13 cellular contexts compared by ENCODE assay signal in the genomic region with DNA sequence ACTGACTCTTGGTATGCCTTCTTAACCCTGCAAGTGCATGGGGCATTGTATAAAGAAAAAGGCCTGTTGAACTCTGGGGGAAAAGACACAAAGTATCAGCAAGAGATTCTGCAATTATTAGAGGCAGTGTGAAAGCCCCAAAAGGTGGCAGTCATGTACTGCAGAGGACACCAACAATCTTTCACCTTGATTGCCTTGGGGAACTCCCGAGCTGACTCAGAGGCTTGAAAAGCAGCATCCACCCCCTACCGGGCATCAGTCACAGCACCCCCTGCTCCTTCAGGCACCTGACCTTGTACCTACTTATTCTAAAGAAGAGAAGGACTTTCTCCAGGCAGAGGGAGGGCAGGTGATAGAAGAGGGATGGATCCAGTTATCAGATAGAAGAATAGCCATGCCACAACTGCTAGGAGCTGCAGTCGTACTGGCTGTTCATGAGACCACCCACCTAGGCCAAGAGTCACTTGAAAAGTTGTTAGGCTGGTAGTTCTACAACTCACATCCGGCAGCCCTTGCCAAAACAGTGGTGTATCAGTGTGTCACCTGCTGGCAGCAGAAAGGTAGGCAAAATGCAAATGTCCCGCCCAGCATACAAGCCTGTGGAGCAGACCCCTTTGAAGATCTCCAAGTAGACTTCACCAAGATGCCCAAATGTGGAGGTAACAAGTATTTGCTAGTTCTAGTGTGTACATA.
A peak's percentile ranks its signal among the peaks of the same experiment; 100 is the strongest.
DNase-seq lines count a peak whose midpoint lies in the region; ATAC-seq, FAIRE-seq and TF ChIP-seq lines count a peak whose summit lies in the region.
"Had no signal": no experiment of that assay in that cellular context is flagged by ENCODE, and none has a peak within 500 bp of the region (broad histone marks: within the 10 kb centered on the region; RNA-seq: fewer than 3 reads in every experiment).

No MANE protein-coding gene starts in this region.

- CTCF ChIA-PET in activated CD4-positive, alpha-beta T cell treated with anti-CD3 and anti-CD28 coated beads for 36 hours (lab: Charles Lee): no interaction called here

- no peaks in the 10 kb centered on the region for H3K27me3 ChIP-seq in OCI-LY3 (ENCODE audit: low read depth, low read length)
- H3K27me3 ChIP-seq in adrenal gland: no peaks in the 10 kb centered on the region
- no peaks in the 10 kb centered on the region for H3K27me3 ChIP-seq in pancreas
- H3K27me3 ChIP-seq: esophagus squamous epithelium, left lung had no signal

- H3K79me2 ChIP-seq in OCI-LY3 (ENCODE audit: low read length): no peaks in the 10 kb centered on the region

- FAIRE-seq in pancreas (lab: Jason Lieb, UNC): no peak

- H3K4me3 Mint-ChIP-seq in activated CD4-positive, alpha-beta T cell treated with anti-CD3 and anti-CD28 coated beads for 36 hours: no peak overlapping the region
- no peak overlapping the region for H3K4me3 Mint-ChIP-seq in activated CD4-positive, alpha-beta T cell treated with anti-CD3 and anti-CD28 coated beads, Interleukin-2, amount 10 ng/mL, durations not matched to agents 24 days and 14 days
- no peak overlapping the region for H3K4me3 Mint-ChIP-seq in osteocyte (ENCODE audit: unreplicated experiment)
- no peak overlapping the region for H3K4me3 Mint-ChIP-seq in stimulated activated naive B cell treated with anti-CD40 and anti-IgM and Interleukin-4, amounts not matched to agents 10 μg/mL and 1 μg/mL and 100 μg/mL, for 72 hours

- H4K20me1 ChIP-seq in OCI-LY3 (ENCODE audit: insufficient read depth, low read length): no peaks in the 10 kb centered on the region

- intact Hi-C loops in activated CD4-positive, alpha-beta T cell treated with anti-CD3 and anti-CD28 coated beads for 36 hours (cut with DNase I, micrococcal nuclease): loop anchor here in 1 of 2 experiments (2.0 kb wide), 1 partner anchor 218 kb away; no protein-coding TSS in a partner anchor
- intact Hi-C loops in activated CD4-positive, alpha-beta T cell treated with anti-CD3 and anti-CD28 coated beads, Interleukin-2, amount 10 ng/mL, durations not matched to agents 24 days and 14 days (cut with micrococcal nuclease): no loop called here
- intact Hi-C loops in adrenal gland (cut with DNase I): no loop called here
- intact Hi-C loops in pancreas (cut with DNase I): no loop called here

- WGBS in adrenal gland, 4 donors: 56 to 65% (median 59%) methylated on average over 5 of the region's 5 CpGs
- 32 to 46% methylated on average over 5 of the region's 5 CpGs for WGBS in pancreas, 2 donors

- no peaks in the 10 kb centered on the region for H3K27me3 Mint-ChIP-seq in activated CD4-positive, alpha-beta T cell treated with anti-CD3 and anti-CD28 coated beads for 36 hours
- H3K27me3 Mint-ChIP-seq in activated CD4-positive, alpha-beta T cell treated with anti-CD3 and anti-CD28 coated beads, Interleukin-2, amount 10 ng/mL, durations not matched to agents 24 days and 14 days: no peaks in the 10 kb centered on the region
- no peaks in the 10 kb centered on the region for H3K27me3 Mint-ChIP-seq in osteocyte (ENCODE audit: unreplicated experiment)
- no peaks in the 10 kb centered on the region for H3K27me3 Mint-ChIP-seq in stimulated activated naive B cell treated with anti-CD40 and anti-IgM and Interleukin-4, amounts not matched to agents 10 μg/mL and 1 μg/mL and 100 μg/mL, for 72 hours

- H3K27ac ChIP-seq in OCI-LY3 (ENCODE audit: low read length) (peak overlapping the region; percentile 17; the same call in 1 of the 2 replicates), adrenal gland (no peak overlapping the region), pancreas (no peak overlapping the region)
- H3K27ac ChIP-seq: esophagus squamous epithelium, left lung, prostate gland had no signal

- H3K27ac Mint-ChIP-seq in activated CD4-positive, alpha-beta T cell treated with anti-CD3 and anti-CD28 coated beads for 36 hours: no peak overlapping the region
- H3K27ac Mint-ChIP-seq in activated CD4-positive, alpha-beta T cell treated with anti-CD3 and anti-CD28 coated beads, Interleukin-2, amount 10 ng/mL, durations not matched to agents 24 days and 14 days: no peak overlapping the region
- no peak overlapping the region for H3K27ac Mint-ChIP-seq in osteocyte (ENCODE audit: unreplicated experiment)
- H3K27ac Mint-ChIP-seq in stimulated activated naive B cell treated with anti-CD40 and anti-IgM and Interleukin-4, amounts not matched to agents 10 μg/mL and 1 μg/mL and 100 μg/mL, for 72 hours: no peak overlapping the region

- peaks cover 21% of the 10 kb centered on the region for H3K4me1 ChIP-seq in OCI-LY3 (ENCODE audit: low read length)
- no peaks in the 10 kb centered on the region for H3K4me1 ChIP-seq in adrenal gland (replicated peaks in 1 of 2)
- H3K4me1 ChIP-seq in pancreas: no peaks in the 10 kb centered on the region
- H3K4me1 ChIP-seq: esophagus squamous epithelium, left lung, prostate gland had no signal

- H2AFZ ChIP-seq in OCI-LY3 (ENCODE audit: low read depth, low read length): no peak overlapping the region

- POLR2A ChIA-PET in activated CD4-positive, alpha-beta T cell treated with anti-CD3 and anti-CD28 coated beads for 36 hours (lab: Charles Lee): no interaction called here

- H3K4me2 ChIP-seq in OCI-LY3 (ENCODE audit: low read length): peak overlapping the region; percentile 39

- peaks cover 6% of the 10 kb centered on the region for H3K9me3 Mint-ChIP-seq in activated CD4-positive, alpha-beta T cell treated with anti-CD3 and anti-CD28 coated beads for 36 hours (ENCODE audit: low read depth)
- H3K9me3 Mint-ChIP-seq in activated CD4-positive, alpha-beta T cell treated with anti-CD3 and anti-CD28 coated beads, Interleukin-2, amount 10 ng/mL, durations not matched to agents 24 days and 14 days: peaks cover 5% of the 10 kb centered on the region
- H3K9me3 Mint-ChIP-seq in osteocyte (ENCODE audit: unreplicated experiment): peaks cover 11% of the 10 kb centered on the region
- peaks cover 8 to 12% of the 10 kb centered on the region in 2 donors for H3K9me3 Mint-ChIP-seq in stimulated activated naive B cell treated with anti-CD40 and anti-IgM and Interleukin-4, amounts not matched to agents 10 μg/mL and 1 μg/mL and 100 μg/mL, for 72 hours

- H3K36me3 Mint-ChIP-seq in activated CD4-positive, alpha-beta T cell treated with anti-CD3 and anti-CD28 coated beads for 36 hours (ENCODE audit: low read depth): peaks cover 1% of the 10 kb centered on the region
- H3K36me3 Mint-ChIP-seq in activated CD4-positive, alpha-beta T cell treated with anti-CD3 and anti-CD28 coated beads, Interleukin-2, amount 10 ng/mL, durations not matched to agents 24 days and 14 days (ENCODE audit: low read depth): no peaks in the 10 kb centered on the region
- no peaks in the 10 kb centered on the region for H3K36me3 Mint-ChIP-seq in osteocyte (ENCODE audit: unreplicated experiment)
- no peaks in the 10 kb centered on the region for H3K36me3 Mint-ChIP-seq in stimulated activated naive B cell treated with anti-CD40 and anti-IgM and Interleukin-4, amounts not matched to agents 10 μg/mL and 1 μg/mL and 100 μg/mL, for 72 hours

- H3K9me3 ChIP-seq in OCI-LY3 (ENCODE audit: insufficient read depth, low read length): no peaks in the 10 kb centered on the region
- H3K9me3 ChIP-seq in adrenal gland (replicated peaks in 1 of 3): no peaks in the 10 kb centered on the region
- no peaks in the 10 kb centered on the region for H3K9me3 ChIP-seq in pancreas
- H3K9me3 ChIP-seq: esophagus squamous epithelium, prostate gland had no signal

- no peak overlapping the region; the same call in 1 of the 2 replicates for H3K9ac ChIP-seq in OCI-LY3 (ENCODE audit: low read length)

- DNase-seq in activated CD4-positive, alpha-beta T cell treated with anti-CD3 and anti-CD28 coated beads for 36 hours: peak; percentile 52
- no peak for DNase-seq in activated CD4-positive, alpha-beta T cell treated with anti-CD3 and anti-CD28 coated beads, Interleukin-2, amount 10 ng/mL, durations not matched to agents 24 days and 14 days
- peak; percentile 48 for DNase-seq in osteocyte (ENCODE audit: extremely low spot score, unreplicated experiment)
- no peak for DNase-seq in adrenal gland
- no peak for DNase-seq in stimulated activated naive B cell treated with anti-CD40 and anti-IgM and Interleukin-4, amounts not matched to agents 10 μg/mL and 1 μg/mL and 100 μg/mL, for 72 hours
- DNase-seq in pancreas: no peak
- DNase-seq: esophagus squamous epithelium, left lung, NCI-H1048 had no signal

- TF ChIP-seq CTCF in OCI-LY3 (IDR thresholded peaks at IDR 0.05; ENCODE audit: low read depth, low read length) (peak; percentile 73), osteocyte (IDR thresholded peaks at IDR 0.05) (no peak), adrenal gland (IDR thresholded peaks at IDR 0.05) (no peak), pancreas (IDR thresholded peaks at IDR 0.05) (no peak)

- peak; percentile 47 for ATAC-seq in activated CD4-positive, alpha-beta T cell treated with anti-CD3 and anti-CD28 coated beads for 36 hours
- ATAC-seq in HG02852 (IDR thresholded peaks at IDR 0.05; ENCODE audit: unreplicated experiment) (peak; percentile 73), pancreas (no peak)
- no peak for ATAC-seq in stimulated activated naive B cell treated with anti-CD40 and anti-IgM and Interleukin-4, amounts not matched to agents 10 μg/mL and 1 μg/mL and 100 μg/mL, for 72 hours (replicated peaks)
- ATAC-seq: left lung, Panc1 had no signal

- no peak for TF ChIP-seq POLR2A in adrenal gland (IDR thresholded peaks at IDR 0.05)

- H3K4me1 Mint-ChIP-seq in activated CD4-positive, alpha-beta T cell treated with anti-CD3 and anti-CD28 coated beads for 36 hours: no peaks in the 10 kb centered on the region
- no peaks in the 10 kb centered on the region for H3K4me1 Mint-ChIP-seq in activated CD4-positive, alpha-beta T cell treated with anti-CD3 and anti-CD28 coated beads, Interleukin-2, amount 10 ng/mL, durations not matched to agents 24 days and 14 days
- H3K4me1 Mint-ChIP-seq in osteocyte (ENCODE audit: unreplicated experiment): no peaks in the 10 kb centered on the region
- H3K4me1 Mint-ChIP-seq in stimulated activated naive B cell treated with anti-CD40 and anti-IgM and Interleukin-4, amounts not matched to agents 10 μg/mL and 1 μg/mL and 100 μg/mL, for 72 hours: no peaks in the 10 kb centered on the region

- no peak overlapping the region for H3K4me3 ChIP-seq in OCI-LY3 (ENCODE audit: low read length)
- H3K4me3 ChIP-seq in adrenal gland: no peak overlapping the region
- no peak overlapping the region for H3K4me3 ChIP-seq in pancreas
- H3K4me3 ChIP-seq: esophagus squamous epithelium, left lung, prostate gland had no signal

- H3K36me3 ChIP-seq in OCI-LY3 (replicated peaks; ENCODE audit: low read depth, low read length) (peaks cover 3% of the 10 kb centered on the region), adrenal gland (replicated peaks in 1 of 2) (no peaks in the 10 kb centered on the region), pancreas (no peaks in the 10 kb centered on the region)
- H3K36me3 ChIP-seq: esophagus squamous epithelium, left lung, prostate gland had no signal

Comparison
In these comparisons a context has a peak if more than half of its experiments do, and no peak if none do; other contexts are left out.
1. DNase-seq: peak in activated CD4-positive, alpha-beta T cell treated with anti-CD3 and anti-CD28 coated beads for 36 hours (single experiment) and osteocyte (single experiment); none in activated CD4-positive, alpha-beta T cell treated with anti-CD3 and anti-CD28 coated beads, Interleukin-2, amount 10 ng/mL, durations not matched to agents 24 days and 14 days (single experiment), adrenal gland (0 of 7), stimulated activated naive B cell treated with anti-CD40 and anti-IgM and Interleukin-4, amounts not matched to agents 10 μg/mL and 1 μg/mL and 100 μg/mL, for 72 hours (single experiment) and pancreas (0 of 6).
2. ATAC-seq: peak in activated CD4-positive, alpha-beta T cell treated with anti-CD3 and anti-CD28 coated beads for 36 hours (single experiment) and HG02852 (single experiment); none in stimulated activated naive B cell treated with anti-CD40 and anti-IgM and Interleukin-4, amounts not matched to agents 10 μg/mL and 1 μg/mL and 100 μg/mL, for 72 hours (0 of 2) and pancreas (0 of 4).